Comparison of ENCODE assay signal across 8 cellular contexts in genomic region chr1:157137773-157138219, GRCh38. TPM values are rescaled to one million over a fixed set of nuclear protein-coding genes. Genes with fewer than 3 reads are reported as not detected.
DNase-seq lines count a peak whose midpoint lies in the region; ATAC-seq and TF ChIP-seq lines count a peak whose summit lies in the region.

No MANE protein-coding gene starts in this region.

- no peaks in the 10 kb centered on the region for H3K27me3 Mint-ChIP-seq in T-helper 2 cell treated with Interferon-gamma antibody and Interleukin-4, amounts not matched to agents 5 μg/mL and 100 μg/mL, for 36 hours (ENCODE audit: low read depth)
- peaks cover 9% of the 10 kb centered on the region for H3K27me3 Mint-ChIP-seq in neural progenitor cell (ENCODE audit: insufficient read depth, low read depth)

- H3K4me2 ChIP-seq in MM.1S (ENCODE audit: low read depth, low read length) (peak overlapping the region; percentile 89), neural progenitor cell (peak overlapping the region; percentile 95)

- H3F3A ChIP-seq in MM.1S (ENCODE audit: insufficient read depth, low read length) = peaks cover 62% of the 10 kb centered on the region
- peaks cover 33% of the 10 kb centered on the region for H3F3A ChIP-seq in neural progenitor cell (ENCODE audit: low read depth)

- DNase-seq in T-helper 2 cell treated with Interferon-gamma antibody and Interleukin-4, amounts not matched to agents 5 μg/mL and 100 μg/mL, for 36 hours (ENCODE audit: low spot score) = no peak
- no peak for DNase-seq in T-helper 2 cell
- DNase-seq in MM.1S = no peak
- peak; percentile 50 for DNase-seq in neural progenitor cell (ENCODE audit: low spot score)
- no peak for DNase-seq in SKM-1 treated with dmso at 0.1 percent for 144 hours (lab: John Stamatoyannopoulos, UW; ENCODE audit: unreplicated experiment)
- DNase-seq in kidney glomerular epithelial cell (lab: John Stamatoyannopoulos, UW) = no peak

- H3K9me3 ChIP-seq in MM.1S (replicated peaks; ENCODE audit: insufficient read depth, low read length) (no peaks in the 10 kb centered on the region), endocrine pancreas (ENCODE audit: control insufficient read depth, low read length) (no peaks in the 10 kb centered on the region), neural progenitor cell (ENCODE audit: low read depth) (no peaks in the 10 kb centered on the region)

- peaks cover 48% of the 10 kb centered on the region for H3K4me1 ChIP-seq in MM.1S (ENCODE audit: low read length)
- H3K4me1 ChIP-seq in endocrine pancreas (ENCODE audit: control insufficient read depth, insufficient read depth, low read length) = peaks cover 22% of the 10 kb centered on the region
- peaks cover 20% of the 10 kb centered on the region for H3K4me1 ChIP-seq in neural progenitor cell

- peaks cover 11% of the 10 kb centered on the region for H3K36me3 ChIP-seq in MM.1S (replicated peaks; ENCODE audit: insufficient read depth, low read length)
- peaks cover 3% of the 10 kb centered on the region for H3K36me3 ChIP-seq in endocrine pancreas (ENCODE audit: control insufficient read depth, insufficient read depth, low read length)
- H3K36me3 ChIP-seq in neural progenitor cell = no peaks in the 10 kb centered on the region

- peaks cover 41% of the 10 kb centered on the region for H3K36me3 Mint-ChIP-seq in T-helper 2 cell treated with Interferon-gamma antibody and Interleukin-4, amounts not matched to agents 5 μg/mL and 100 μg/mL, for 36 hours (ENCODE audit: low read depth)
- peaks cover 16% of the 10 kb centered on the region for H3K36me3 Mint-ChIP-seq in neural progenitor cell

- H3K4me3 ChIP-seq in MM.1S (ENCODE audit: low read length) = peak overlapping the region; percentile 93
- H3K4me3 ChIP-seq in endocrine pancreas (ENCODE audit: control insufficient read depth, insufficient read depth, low read length) = peak overlapping the region; percentile 84
- H3K4me3 ChIP-seq in neural progenitor cell = peak overlapping the region; percentile 93

- peaks cover 67% of the 10 kb centered on the region for H3K4me1 Mint-ChIP-seq in T-helper 2 cell treated with Interferon-gamma antibody and Interleukin-4, amounts not matched to agents 5 μg/mL and 100 μg/mL, for 36 hours (ENCODE audit: low read depth)
- H3K4me1 Mint-ChIP-seq in neural progenitor cell = peaks cover 26% of the 10 kb centered on the region

- H3K9me3 Mint-ChIP-seq in T-helper 2 cell treated with Interferon-gamma antibody and Interleukin-4, amounts not matched to agents 5 μg/mL and 100 μg/mL, for 36 hours = no peaks in the 10 kb centered on the region
- no peaks in the 10 kb centered on the region for H3K9me3 Mint-ChIP-seq in neural progenitor cell

- no peak for TF ChIP-seq CTCF in MM.1S (IDR thresholded peaks at IDR 0.05; ENCODE audit: low read length)
- TF ChIP-seq CTCF in neural progenitor cell (IDR thresholded peaks at IDR 0.05) = no peak

- H3K4me3 Mint-ChIP-seq in T-helper 2 cell treated with Interferon-gamma antibody and Interleukin-4, amounts not matched to agents 5 μg/mL and 100 μg/mL, for 36 hours = peak overlapping the region; percentile 97
- peak overlapping the region; percentile 99 for H3K4me3 Mint-ChIP-seq in neural progenitor cell

- peak overlapping the region; percentile 94 for H3K27ac Mint-ChIP-seq in T-helper 2 cell treated with Interferon-gamma antibody and Interleukin-4, amounts not matched to agents 5 μg/mL and 100 μg/mL, for 36 hours
- H3K27ac Mint-ChIP-seq in neural progenitor cell = peak overlapping the region; percentile 97

- H4K20me1 ChIP-seq in MM.1S (ENCODE audit: insufficient read depth, low read length) (0 out of 2 replicates have a peak, but pooled peaks cover 3% of the 10 kb centered on the region), neural progenitor cell (ENCODE audit: low read depth) (peaks cover 25% of the 10 kb centered on the region)

- H3K9ac ChIP-seq in MM.1S (ENCODE audit: low read length) (peak overlapping the region; percentile 91), endocrine pancreas (ENCODE audit: control insufficient read depth, insufficient read depth, low read length) (peak overlapping the region; percentile 98), neural progenitor cell (peak overlapping the region; percentile 77)

- peaks cover 47% of the 10 kb centered on the region for H3K79me2 ChIP-seq in MM.1S (ENCODE audit: low read length)
- peaks cover 35% of the 10 kb centered on the region for H3K79me2 ChIP-seq in neural progenitor cell (ENCODE audit: low read depth)

- H3K27ac ChIP-seq in MM.1S (ENCODE audit: low read length) (peak overlapping the region; percentile 79), neural progenitor cell (peak overlapping the region; percentile 95)

- H3K9me2 ChIP-seq in MM.1S (replicated peaks; ENCODE audit: insufficient read depth, low read length) = no peaks in the 10 kb centered on the region

- H3K27me3 ChIP-seq in MM.1S (replicated peaks; ENCODE audit: insufficient read depth, low read length) (peaks cover 8% of the 10 kb centered on the region; the same call in 1 of the 2 replicates), endocrine pancreas (ENCODE audit: control insufficient read depth, insufficient read depth, low read length) (no peaks in the 10 kb centered on the region), neural progenitor cell (no peaks in the 10 kb centered on the region)

- peak overlapping the region; percentile 34; the same call in 1 of the 2 replicates for H2AFZ ChIP-seq in MM.1S (ENCODE audit: low read length)
- peak overlapping the region; percentile 92 for H2AFZ ChIP-seq in neural progenitor cell (replicated peaks)

- ATAC-seq in HG03565 (IDR thresholded peaks at IDR 0.05; ENCODE audit: unreplicated experiment) = no peak

RNA-seq across cellular contexts. Expression of gene ETV3, which starts 0.4 kb away (rescaled TPM):
- 13.7 and 19.5 TPM in 2 replicates for total RNA-seq in neural progenitor cell (ENCODE audit: low replicate concordance)

RNA-seq across cellular contexts. Expression of gene ETV3L, which starts 38.2 kb away (rescaled TPM):
- 0.25 TPM in 1 of 2 replicates, not detected in the other for total RNA-seq in neural progenitor cell (ENCODE audit: low replicate concordance)
